Comparison of ENCODE assay signal across 26 cellular contexts in the genomic region with DNA sequence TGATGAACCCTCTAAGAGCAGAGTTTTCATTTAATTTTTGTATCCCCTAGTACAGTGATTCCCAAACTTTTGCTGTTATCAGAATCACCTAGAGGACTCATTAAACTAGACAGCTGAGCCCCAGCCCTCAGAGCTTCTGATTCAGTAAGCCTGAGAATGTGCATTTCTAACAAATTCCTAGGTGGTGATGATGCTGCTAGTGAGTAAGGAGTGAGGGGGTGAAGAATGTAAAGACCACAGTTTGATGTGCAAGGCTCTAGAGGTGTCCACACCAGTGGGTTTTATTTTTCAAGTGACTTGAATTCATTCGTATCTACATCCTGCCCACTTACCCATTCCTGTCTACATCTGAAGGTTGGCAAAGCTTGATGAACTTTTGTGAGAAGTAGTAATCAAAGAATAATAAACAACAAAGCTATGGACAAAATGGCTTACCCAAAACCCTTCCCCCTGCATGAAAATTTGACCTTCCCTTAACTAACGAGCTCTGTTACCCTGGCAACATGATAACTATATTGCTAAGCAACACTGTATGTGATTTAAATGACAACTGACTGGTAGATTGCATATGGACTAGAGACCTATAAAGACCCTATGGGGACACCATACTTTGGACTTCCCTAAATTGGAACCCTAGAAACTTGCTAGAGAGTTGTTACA. TPM values are rescaled to one million over a fixed set of nuclear protein-coding genes. Genes with fewer than 3 reads are reported as not detected.
DNase-seq lines count a peak whose midpoint lies in the region; ATAC-seq, FAIRE-seq and TF ChIP-seq lines count a peak whose summit lies in the region.
"Had no signal": no experiment of that assay in that cellular context is flagged by ENCODE, and none has a peak within 500 bp of the region (broad histone marks: within the 10 kb centered on the region; RNA-seq: fewer than 3 reads in every experiment).

No MANE protein-coding gene starts in this region.

- no peak overlapping the region for H2BK120ac ChIP-seq in IMR-90 (ENCODE audit: low read depth, low read length)

- intact Hi-C loops in IMR-90 (cut with micrococcal nuclease) (loop anchor here (10.0 kb wide), 1 partner anchor 338 kb away; no protein-coding TSS in a partner anchor), kidney (cut with DNase I) (no loop called here)

- in situ Hi-C loops in IMR-90 (cut with MboI; ENCODE audit: low sequenced_read_pairs): no loop called here

- BruUV-seq in IMR-90 (replicated peaks; lab: Mats Ljungman, UMichigan): no TSS peak

- WGBS in IMR-90 (ENCODE audit: extremely low coverage in 2 of 2, insufficient read length in 1 of 2), 2 experiments: no CpG with 5 or more reads among the region's 2 CpGs

- no peak overlapping the region for H3K18ac ChIP-seq in IMR-90 (ENCODE audit: low read depth, low read length)

- H3K4me3 ChIP-seq in IMR-90 (ENCODE audit: insufficient read depth, low read depth, low read length): no peak overlapping the region
- no peak overlapping the region for H3K4me3 ChIP-seq in bronchial epithelial cell (ENCODE audit: low read depth, low read length)
- H3K4me3 ChIP-seq in kidney (ENCODE audit: low read length in 2 of 2): no peak overlapping the region
- H3K4me3 ChIP-seq: esophagus muscularis mucosa, gastrocnemius medialis, lung, SJCRH30, tibial nerve had no signal

- TF ChIP-seq CTCF in IMR-90 (conservative IDR thresholded peaks at IDR 0.05; ENCODE audit: low read depth, low read length): no peak
- TF ChIP-seq CTCF in bronchial epithelial cell (IDR thresholded peaks at IDR 0.05; ENCODE audit: insufficient read depth, low read length, severe bottlenecking): no peak
- TF ChIP-seq CTCF in kidney (IDR thresholded peaks at IDR 0.05; ENCODE audit: borderline replicate concordance, extremely low read depth, insufficient read depth): no peak

- H2AK9ac ChIP-seq in IMR-90 (replicated peaks; ENCODE audit: low read depth, low read length, poor library complexity): no peak overlapping the region

- H3K9me1 ChIP-seq in IMR-90 (ENCODE audit: insufficient read depth, low read length): no peaks in the 10 kb centered on the region

- no peaks in the 10 kb centered on the region for H4K20me1 ChIP-seq in IMR-90 (ENCODE audit: insufficient read depth, low read length)

- no peak overlapping the region for H3K27ac ChIP-seq in IMR-90 (ENCODE audit: insufficient read depth, low read length)
- no peak overlapping the region for H3K27ac ChIP-seq in kidney (ENCODE audit: low read depth in 2 of 2, low read length in 2 of 2)
- H3K27ac ChIP-seq: esophagus muscularis mucosa, gastrocnemius medialis, SJCRH30, tibial nerve had no signal

- peak; percentile 40 for DNase-seq in IMR-90
- DNase-seq in bronchial epithelial cell (ENCODE audit: low read depth): peak; percentile 5
- peak; percentile 4 for DNase-seq in renal cortical epithelial cell (ENCODE audit: low read depth)
- no peak for DNase-seq in kidney
- DNase-seq in mucosa of gallbladder (ENCODE audit: low spot score): no peak
- no peak for DNase-seq in NCI-H510A (lab: John Stamatoyannopoulos, UW)
- DNase-seq: activated CD4-positive, alpha-beta T cell treated with anti-CD3 and anti-CD28 coated beads for 36 hours; activated naive CD4-positive, alpha-beta T cell treated with anti-CD3 and anti-CD28 coated beads for 36 hours; activated T-cell treated with anti-CD3 and anti-CD28 coated beads, Interleukin-2, amount 50 U/mL, for 24 hours; amniotic stem cell; cortex of kidney; gastrocnemius medialis; hippocampal formation; NCI-H1105 treated with DMSO at 0.1 percent for 48 hours; NCI-H2029 treated with DMSO at 0.1 percent for 48 hours; NCI-H345; SJCRH30; stimulated activated CD8-positive, alpha-beta memory T cell treated with anti-CD3 and anti-CD28 coated beads, Interleukin-4, amount 100 ng/mL, for 48 hours had no signal

- H3K9ac ChIP-seq in IMR-90 (ENCODE audit: low read depth, low read length) (no peak overlapping the region), kidney (ENCODE audit: low read length in 2 of 2) (no peak overlapping the region)

- no peak overlapping the region for H2BK20ac ChIP-seq in IMR-90 (ENCODE audit: low read depth, low read length)

- H3K4ac ChIP-seq in IMR-90 (ENCODE audit: low read depth, low read length): no peak overlapping the region

- no peaks in the 10 kb centered on the region for H3K4me1 ChIP-seq in IMR-90 (ENCODE audit: control insufficient read depth, insufficient read depth, low read length)
- H3K4me1 ChIP-seq in kidney (ENCODE audit: control insufficient read depth in 1 of 2, insufficient read depth in 1 of 2, low read depth in 1 of 2, low read length in 2 of 2): no peaks in the 10 kb centered on the region
- H3K4me1 ChIP-seq: esophagus muscularis mucosa, SJCRH30, tibial nerve had no signal

- no peak overlapping the region for H2BK5ac ChIP-seq in IMR-90 (ENCODE audit: low read depth, low read length, poor library complexity, severe bottlenecking)

- H3K9me3 ChIP-seq in IMR-90 (ENCODE audit: control insufficient read depth, insufficient read depth, low read length) (no peaks in the 10 kb centered on the region), kidney (ENCODE audit: control insufficient read depth in 1 of 2, low read length in 2 of 2) (no peaks in the 10 kb centered on the region)
- H3K9me3 ChIP-seq: esophagus muscularis mucosa, gastrocnemius medialis, SJCRH30, tibial nerve had no signal

- H3K56ac ChIP-seq in IMR-90 (ENCODE audit: extremely low read depth, insufficient read depth, low read length): no peak overlapping the region

- no peak overlapping the region for H4K5ac ChIP-seq in IMR-90 (ENCODE audit: low read depth, low read length)

- FAIRE-seq in bronchial epithelial cell (lab: Jason Lieb, UNC) (no peak), kidney (lab: Jason Lieb, UNC) (no peak)
- FAIRE-seq: G401.6, GM18507, keratinocyte had no signal

- H3K27me3 ChIP-seq in IMR-90 (ENCODE audit: control insufficient read depth, insufficient read depth, low read length): no peaks in the 10 kb centered on the region
- no peaks in the 10 kb centered on the region for H3K27me3 ChIP-seq in bronchial epithelial cell (ENCODE audit: control insufficient read depth, insufficient read depth, low read length)
- H3K27me3 ChIP-seq: esophagus muscularis mucosa, gastrocnemius medialis, SJCRH30, tibial nerve had no signal

- no peak overlapping the region for H4K91ac ChIP-seq in IMR-90 (ENCODE audit: insufficient read depth, low read depth, low read length)

- no peak for TF ChIP-seq RAD21 in IMR-90 (IDR thresholded peaks at IDR 0.05; ENCODE audit: low read length)

- dilution Hi-C loops in IMR-90 (cut with HindIII; ENCODE audit: low sequenced_read_pairs, unreplicated experiment): no loop called here

- H2BK15ac ChIP-seq in IMR-90 (ENCODE audit: low read depth, low read length): no peak overlapping the region

- H3K14ac ChIP-seq in IMR-90 (replicated peaks; ENCODE audit: low read depth, low read length): no peak overlapping the region

- ATAC-seq in GM18867 (IDR thresholded peaks at IDR 0.05; ENCODE audit: unreplicated experiment) (peak; percentile 25), IMR-90 (ENCODE audit: low read depth) (peak; percentile 61)
- ATAC-seq: activated CD4-positive, alpha-beta T cell treated with anti-CD3 and anti-CD28 coated beads for 36 hours; gastrocnemius medialis; Panc1 had no signal

- H2AK5ac ChIP-seq in IMR-90 (ENCODE audit: low read depth, low read length): no peak overlapping the region

- no peak overlapping the region for H4K8ac ChIP-seq in IMR-90 (ENCODE audit: low read depth in 2 of 2, low read length in 2 of 2)

- no peaks in the 10 kb centered on the region for H3K79me1 ChIP-seq in IMR-90 (ENCODE audit: low read depth in 1 of 2, low read length in 2 of 2)

- H3K4me2 ChIP-seq in IMR-90 (ENCODE audit: low read depth, low read length): no peak overlapping the region

- CTCF ChIA-PET in IMR-90 (lab: Yijun Ruan, JAX): no interaction called here

- POLR2A ChIA-PET in IMR-90 (lab: Charles Lee; ENCODE audit: unreplicated experiment): no interaction called here

- TF ChIP-seq POLR2A in IMR-90 (IDR thresholded peaks at IDR 0.05; ENCODE audit: low read depth, low read length): no peak

- no peak overlapping the region for H3K23ac ChIP-seq in IMR-90 (ENCODE audit: low read depth, low read length)

- no peaks in the 10 kb centered on the region for H3K36me3 ChIP-seq in IMR-90 (ENCODE audit: control insufficient read depth, insufficient read depth, low read length)
- H3K36me3 ChIP-seq in bronchial epithelial cell (ENCODE audit: control insufficient read depth, insufficient read depth, low read length): no peaks in the 10 kb centered on the region
- no peaks in the 10 kb centered on the region for H3K36me3 ChIP-seq in kidney (ENCODE audit: control insufficient read depth in 1 of 2, insufficient read depth in 2 of 2, low read length in 2 of 2)
- H3K36me3 ChIP-seq: esophagus muscularis mucosa, gastrocnemius medialis, SJCRH30, tibial nerve had no signal

- no peak overlapping the region for H2AFZ ChIP-seq in IMR-90 (replicated peaks; ENCODE audit: low read length, poor library complexity)

TF ChIP-seq in IMR-90, 13 proteins besides CTCF, POLR2A, EP300 and RAD21 (continues in another document):
- TF ChIP-seq MAZ (IDR thresholded peaks at IDR 0.05; ENCODE audit: borderline replicate concordance, low read depth, low read length) (no peak), MXI1 (IDR thresholded peaks at IDR 0.05; ENCODE audit: borderline replicate concordance, low read depth, low read length) (no peak), RCOR1 (IDR thresholded peaks at IDR 0.05; ENCODE audit: insufficient replicate concordance, low read length) (no peak), RFX5 (IDR thresholded peaks at IDR 0.05; ENCODE audit: low read depth, low read length) (no peak), BHLHE40 (IDR thresholded peaks at IDR 0.05; ENCODE audit: low read depth, low read length) (no peak), ELK1 (IDR thresholded peaks at IDR 0.05; ENCODE audit: borderline replicate concordance, low read depth, low read length) (no peak), MAFK (IDR thresholded peaks at IDR 0.05; ENCODE audit: low read depth, low read length) (no peak)

RNA-seq across cellular contexts. Expression of gene DTWD2, which starts 35.2 kb away (rescaled TPM):
- total RNA-seq in IMR-90 (2012; rRNA removed): 1.8 and 2.5 TPM in 2 replicates
- 1.1 and 1.2 TPM in 2 replicates for polyA plus RNA-seq in IMR-90 (2012; rRNA removed)
- 0.76 and 0.96 TPM in 2 replicates for polyA plus RNA-seq in IMR-90 (2012; cell fraction: cytosol; rRNA removed)
- 0.56 and 0.57 TPM in 2 replicates for polyA plus RNA-seq in IMR-90 (2012; cell fraction: nucleus; rRNA removed; ENCODE audit: low replicate concordance)
- total RNA-seq in bronchial epithelial cell: 4.2 and 6.4 TPM in 2 replicates
- 9.9 and 16.8 TPM in 2 replicates for total RNA-seq in renal cortical epithelial cell
- 12.4 TPM for total RNA-seq in kidney
- polyA plus RNA-seq in kidney (ENCODE audit: insufficient read depth, low read depth, low replicate concordance): 3.7 TPM
- 9.5 TPM for total RNA-seq in mucosa of gallbladder

Comparison
In these comparisons a context has a peak if more than half of its experiments do, and no peak if none do; other contexts are left out.
1. DNase-seq: peak in IMR-90 (single experiment), bronchial epithelial cell (single experiment) and renal cortical epithelial cell (single experiment); none in kidney (single experiment), mucosa of gallbladder (single experiment) and NCI-H510A (single experiment).